In the genomic region with DNA sequence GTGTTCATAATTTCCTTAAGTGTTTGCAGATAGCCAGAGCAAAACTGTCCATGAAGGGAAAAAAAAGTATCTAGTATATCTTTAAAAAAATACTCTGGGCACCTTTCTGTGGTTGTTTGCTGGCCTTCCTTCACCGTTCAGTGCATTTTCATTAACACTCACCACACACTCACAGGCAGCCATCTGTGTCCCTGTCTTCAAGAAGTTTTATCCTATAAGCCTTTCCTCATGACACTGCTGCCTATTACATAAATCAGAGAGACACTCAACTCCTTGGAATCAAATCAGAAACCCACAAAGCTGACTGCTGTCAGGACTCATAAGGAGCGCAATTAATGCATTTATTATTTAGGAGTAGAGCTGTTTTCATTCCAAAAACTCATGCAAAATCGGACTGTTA, we compare ENCODE assay signal across 18 cellular contexts.
DNase-seq lines count a peak whose midpoint lies in the region; ATAC-seq and TF ChIP-seq lines count a peak whose summit lies in the region.
"Had no signal": no experiment of that assay in that cellular context is flagged by ENCODE, and none has a peak within 500 bp of the region (broad histone marks: within the 10 kb centered on the region; RNA-seq: fewer than 3 reads in every experiment).

No MANE protein-coding gene starts in this region.

- CTCF ChIA-PET in CD8-positive, alpha-beta T cell (lab: Charles Lee) = no interaction called here

- H3K9me3 ChIP-seq in CD8-positive, alpha-beta T cell (ENCODE audit: low read length) = no peaks in the 10 kb centered on the region
- H3K9me3 ChIP-seq: BLaER1 had no signal

- TF ChIP-seq CTCF in brain (conservative IDR thresholded peaks at IDR 0.05) = no peak
- no peak for TF ChIP-seq CTCF in nephron progenitor cell (IDR thresholded peaks at IDR 0.05)
- no peak for TF ChIP-seq CTCF in CD8-positive, alpha-beta T cell (IDR thresholded peaks at IDR 0.05)

- POLR2A ChIA-PET in CD8-positive, alpha-beta T cell (lab: Charles Lee) = no interaction called here

- H3K9me3 Mint-ChIP-seq in brain (no peaks in the 10 kb centered on the region), nephron progenitor cell (no peaks in the 10 kb centered on the region)
- H3K9me3 Mint-ChIP-seq in CD8-positive, alpha-beta T cell = peaks cover 14% of the 10 kb centered on the region

- no peaks in the 10 kb centered on the region for H3K4me1 ChIP-seq in CD8-positive, alpha-beta T cell (ENCODE audit: insufficient read depth, low read length)
- H3K4me1 ChIP-seq: BLaER1 had no signal

- H3K27ac Mint-ChIP-seq in brain = peak overlapping the region in 4 of 5 experiments; percentile 3 to 31 (median 10)
- peak overlapping the region; percentile 7 for H3K27ac Mint-ChIP-seq in nephron progenitor cell
- H3K27ac Mint-ChIP-seq in CD8-positive, alpha-beta T cell = no peak overlapping the region
- H3K27ac Mint-ChIP-seq: HFFc6 had no signal

- no peaks in the 10 kb centered on the region for H3K36me3 ChIP-seq in CD8-positive, alpha-beta T cell (ENCODE audit: insufficient read depth, low read length)
- H3K36me3 ChIP-seq: BLaER1 had no signal

- H3K4me1 Mint-ChIP-seq in brain = peaks cover 23% of the 10 kb centered on the region
- peaks cover 4% of the 10 kb centered on the region for H3K4me1 Mint-ChIP-seq in nephron progenitor cell
- no peaks in the 10 kb centered on the region for H3K4me1 Mint-ChIP-seq in CD8-positive, alpha-beta T cell (ENCODE audit: low read depth)

- peak; percentile 30 for DNase-seq in ACHN
- peak; percentile 72 for DNase-seq in NCI-H82 treated with DMSO at 0.1 percent for 48 hours (lab: John Stamatoyannopoulos, UW; ENCODE audit: unreplicated experiment)
- DNase-seq in nephron progenitor cell = no peak
- DNase-seq in stimulated activated CD4-positive, alpha-beta T cell treated with anti-CD3 and anti-CD28 coated beads, Interleukin-12 subunit alpha, Interleukin-12 subunit beta, amount 100 ng/mL, for 4 hours = no peak
- DNase-seq in H4 (ENCODE audit: low spot score) = no peak
- DNase-seq in CD8-positive, alpha-beta T cell = no peak
- DNase-seq: HFFc6, KG1, NCI-H1048, NCI-H146, NCI-H2107, NCI-H345, NCI-H748 treated with DMSO at 0.1 percent for 48 hours, SIG-M5 had no signal

- no peak overlapping the region for H3K4me3 ChIP-seq in CD8-positive, alpha-beta T cell (ENCODE audit: low read depth, low read length)
- H3K4me3 ChIP-seq: BLaER1 had no signal

- peaks cover 4% of the 10 kb centered on the region for H3K27me3 Mint-ChIP-seq in brain
- no peaks in the 10 kb centered on the region for H3K27me3 Mint-ChIP-seq in nephron progenitor cell (ENCODE audit: low read depth, poor library complexity)
- H3K27me3 Mint-ChIP-seq in CD8-positive, alpha-beta T cell (ENCODE audit: low read depth) = no peaks in the 10 kb centered on the region

- intact Hi-C loops in CD8-positive, alpha-beta T cell (cut with DNase I, micrococcal nuclease) = no loop called here

- H3K4me3 Mint-ChIP-seq in brain (no peak overlapping the region), nephron progenitor cell (no peak overlapping the region)
- H3K4me3 Mint-ChIP-seq in CD8-positive, alpha-beta T cell = no peak overlapping the region
- H3K4me3 Mint-ChIP-seq: HFFc6 had no signal

- in situ Hi-C loops in ACHN (cut with HindIII; ENCODE audit: low pct_ligation_motif_present, low pct_unique_long_range_greater_than_20kb, low sequenced_read_pairs) = no loop called here

- no peaks in the 10 kb centered on the region for H3K27me3 ChIP-seq in CD8-positive, alpha-beta T cell (ENCODE audit: insufficient read depth, low read length)
- H3K27me3 ChIP-seq: BLaER1 had no signal

- ATAC-seq in GM21737 (IDR thresholded peaks at IDR 0.05; ENCODE audit: unreplicated experiment) = no peak
- no peak for ATAC-seq in CD8-positive, alpha-beta T cell

- H3K27ac ChIP-seq in CD8-positive, alpha-beta T cell (ENCODE audit: low read depth, low read length) = no peak overlapping the region
- H3K27ac ChIP-seq: 22Rv1, BLaER1 had no signal

- no peaks in the 10 kb centered on the region for H3K36me3 Mint-ChIP-seq in brain
- no peaks in the 10 kb centered on the region for H3K36me3 Mint-ChIP-seq in nephron progenitor cell (ENCODE audit: low read depth)
- H3K36me3 Mint-ChIP-seq in CD8-positive, alpha-beta T cell = no peaks in the 10 kb centered on the region

Comparison
In these comparisons a context has a peak if more than half of its experiments do, and no peak if none do; other contexts are left out.
1. DNase-seq: peak in ACHN (single experiment) and NCI-H82 treated with DMSO at 0.1 percent for 48 hours (single experiment); none in nephron progenitor cell (single experiment), stimulated activated CD4-positive, alpha-beta T cell treated with anti-CD3 and anti-CD28 coated beads, Interleukin-12 subunit alpha, Interleukin-12 subunit beta, amount 100 ng/mL, for 4 hours (single experiment), H4 (single experiment) and CD8-positive, alpha-beta T cell (0 of 7).